19 cellular contexts compared by ENCODE assay signal in genomic region chr5:113117543-113118110, GRCh38.
DNase-seq lines count a peak whose midpoint lies in the region; FAIRE-seq and TF ChIP-seq lines count a peak whose summit lies in the region.
"Had no signal": no experiment of that assay in that cellular context is flagged by ENCODE, and none has a peak within 500 bp of the region (broad histone marks: within the 10 kb centered on the region; RNA-seq: fewer than 3 reads in every experiment).

No MANE protein-coding gene starts in this region.

- H3K27me3 ChIP-seq in BLaER1 (no peaks in the 10 kb centered on the region), bronchial epithelial cell (ENCODE audit: control insufficient read depth, insufficient read depth, low read length) (no peaks in the 10 kb centered on the region)
- H3K27me3 ChIP-seq: transverse colon had no signal

- H4K20me1 ChIP-seq in BLaER1, result no peaks in the 10 kb centered on the region

- in situ Hi-C loops in KBM-7 (cut with MboI; ENCODE audit: low pct_unique_long_range_greater_than_20kb, low sequenced_read_pairs), result no loop called here

- no peak overlapping the region for H3K27ac ChIP-seq in BLaER1
- H3K27ac ChIP-seq: coronary artery had no signal

- DNase-seq in COR-L47 (lab: John Stamatoyannopoulos, UW) (peak; percentile 48), NCI-H2171 treated with DMSO at 0.1 percent for 48 hours (lab: John Stamatoyannopoulos, UW) (peak; percentile 58), bronchial epithelial cell (ENCODE audit: low read depth) (peak; percentile 88), HT-29 (ENCODE audit: low spot score) (no peak), EL (no peak), globus pallidus (ENCODE audit: low spot score) (no peak), KBM-7 (no peak)
- DNase-seq: activated CD8-positive, alpha-beta T cell treated with anti-CD3 and anti-CD28 coated beads for 36 hours; activated effector memory CD4-positive, alpha-beta T cell treated with anti-CD3 and anti-CD28 coated beads, Interleukin-2, amount 50 U/mL, for 16 hours; activated naive CD8-positive, alpha-beta T cell treated with anti-CD3 and anti-CD28 coated beads, Interleukin-2, amount 50 U/mL, for 24 hours; activated T-cell treated with anti-CD3 and anti-CD28 coated beads for 4 hours; HFFc6; NCI-H1436 treated with DMSO at 0.1 percent for 48 hours; NCI-H345; stimulated activated CD4-positive, alpha-beta T cell treated with anti-CD3 and anti-CD28 coated beads, Interleukin-12 subunit alpha, Interleukin-12 subunit beta, amount 100 ng/mL, for 4 hours; T1000; transverse colon had no signal

- peaks cover 11% of the 10 kb centered on the region; the same call in 1 of the 2 replicates for H3K9me3 ChIP-seq in BLaER1
- H3K9me3 ChIP-seq: transverse colon had no signal

- H3K36me3 ChIP-seq in BLaER1 (no peaks in the 10 kb centered on the region), bronchial epithelial cell (ENCODE audit: control insufficient read depth, insufficient read depth, low read length) (peaks cover 6% of the 10 kb centered on the region)
- H3K36me3 ChIP-seq: transverse colon had no signal

- H3K4me1 ChIP-seq in BLaER1, result peaks cover 16% of the 10 kb centered on the region

- no peak for FAIRE-seq in bronchial epithelial cell (lab: Jason Lieb, UNC)

- H3K9ac ChIP-seq in BLaER1, result no peak overlapping the region

- H3K4me2 ChIP-seq in BLaER1, result peak overlapping the region; percentile 71

- H3K4me3 ChIP-seq in BLaER1, result no peak overlapping the region
- no peak overlapping the region for H3K4me3 ChIP-seq in bronchial epithelial cell (ENCODE audit: low read depth, low read length)
- H3K4me3 ChIP-seq: coronary artery, transverse colon had no signal

- no peak for TF ChIP-seq CTCF in bronchial epithelial cell (IDR thresholded peaks at IDR 0.05; ENCODE audit: insufficient read depth, low read length, severe bottlenecking)

Comparison
In these comparisons a context has a peak if more than half of its experiments do, and no peak if none do; other contexts are left out.
1. DNase-seq: peak in COR-L47 (single experiment), NCI-H2171 treated with DMSO at 0.1 percent for 48 hours (single experiment) and bronchial epithelial cell (single experiment); none in HT-29 (single experiment), EL (single experiment), globus pallidus (single experiment) and KBM-7 (single experiment).